In genomic region chr19:55504252-55504603, GRCh38 we compare ENCODE assay signal across 10 cellular contexts. TPM values are rescaled to one million over a fixed set of nuclear protein-coding genes. Genes with fewer than 3 reads are reported as not detected.
DNase-seq lines count a peak whose midpoint lies in the region; ATAC-seq, FAIRE-seq and TF ChIP-seq lines count a peak whose summit lies in the region.
"Had no signal": no experiment of that assay in that cellular context is flagged by ENCODE, and none has a peak within 500 bp of the region (broad histone marks: within the 10 kb centered on the region; RNA-seq: fewer than 3 reads in every experiment).

No MANE protein-coding gene starts in this region.

- H3K9me3 ChIP-seq in astrocyte (ENCODE audit: insufficient read depth, low read depth, low read length), result peaks cover 3% of the 10 kb centered on the region

- H3K4me2 ChIP-seq in astrocyte (ENCODE audit: low read length), result peak overlapping the region; percentile 76

- no peaks in the 10 kb centered on the region for H3K27me3 ChIP-seq in ACC112 (ENCODE audit: insufficient read depth, low read length)
- no peaks in the 10 kb centered on the region for H3K27me3 ChIP-seq in astrocyte (ENCODE audit: insufficient read depth, low read length)

- H3K4me3 ChIP-seq in ACC112 (ENCODE audit: low read depth, low read length), result peak overlapping the region; percentile 77
- H3K4me3 ChIP-seq in astrocyte (ENCODE audit: insufficient read depth, low read depth, low read length), result no peak overlapping the region

- H3K4me1 ChIP-seq in ACC112 (ENCODE audit: control insufficient read depth, insufficient read depth, low read length, unreplicated experiment) (no peaks in the 10 kb centered on the region), astrocyte (ENCODE audit: insufficient read depth, low read length) (peaks cover 3% of the 10 kb centered on the region)

- H3K4me3 Mint-ChIP-seq in HFFc6 (peak overlapping the region; percentile 82), astrocyte (ENCODE audit: unreplicated experiment) (no peak overlapping the region)
- H3K4me3 Mint-ChIP-seq in naive thymus-derived CD8-positive, alpha-beta T cell, result peak overlapping the region; percentile 62 to 89 (median 82)

- H3K9me3 Mint-ChIP-seq in HFFc6 (no peaks in the 10 kb centered on the region), astrocyte (ENCODE audit: unreplicated experiment) (peaks cover 3% of the 10 kb centered on the region)
- H3K9me3 Mint-ChIP-seq in naive thymus-derived CD8-positive, alpha-beta T cell, result no peaks in the 10 kb centered on the region

- H3K36me3 Mint-ChIP-seq in HFFc6 (ENCODE audit: low read depth) (peaks cover 36% of the 10 kb centered on the region), astrocyte (ENCODE audit: low read depth, unreplicated experiment) (peaks cover 32% of the 10 kb centered on the region)
- H3K36me3 Mint-ChIP-seq in naive thymus-derived CD8-positive, alpha-beta T cell, result no peaks in the 10 kb centered on the region

- no peak overlapping the region for H3K9ac ChIP-seq in astrocyte (ENCODE audit: low read length)

- H3K36me3 ChIP-seq in ACC112 (ENCODE audit: insufficient read depth, low read length) (no peaks in the 10 kb centered on the region), astrocyte (ENCODE audit: insufficient read depth, low read length) (no peaks in the 10 kb centered on the region)

- H4K20me1 ChIP-seq in astrocyte (ENCODE audit: insufficient read depth, low read length), result no peaks in the 10 kb centered on the region

- peaks cover 2% of the 10 kb centered on the region for H3K79me2 ChIP-seq in ACC112 (ENCODE audit: control insufficient read depth, insufficient read depth, low read length, unreplicated experiment)
- H3K79me2 ChIP-seq in astrocyte (ENCODE audit: insufficient read depth, low read length), result no peaks in the 10 kb centered on the region

- POLR2A ChIA-PET in naive thymus-derived CD8-positive, alpha-beta T cell (lab: Charles Lee), result interaction anchor here (0.8 to 1.9 kb wide), 15 partner anchors 17 to 363 kb away, joined by 3 to 16 read pairs (median 3); partner anchors contain the start of genes ISOC2, KMT5C, NAT14 and SYT5

- DNase-seq in HFFc6, result no peak
- DNase-seq in astrocyte (ENCODE audit: low read depth), result no peak
- no peak for DNase-seq in naive thymus-derived CD8-positive, alpha-beta T cell
- DNase-seq in NCI-H2107 (lab: John Stamatoyannopoulos, UW), result no peak
- no peak for DNase-seq in HT-29 (ENCODE audit: low spot score)
- no peak for DNase-seq in activated gamma-delta T cell (lab: John Stamatoyannopoulos, UW)

- no peak for FAIRE-seq in astrocyte (lab: Jason Lieb, UNC)

- H2AFZ ChIP-seq in ACC112 (ENCODE audit: low read length, unreplicated experiment) (no peak overlapping the region), astrocyte (ENCODE audit: low read depth, low read length) (peak overlapping the region; percentile 79)

- peaks cover 9% of the 10 kb centered on the region; the same call in 1 of the 2 replicates for H3K4me1 Mint-ChIP-seq in HFFc6 (ENCODE audit: low read depth)
- H3K4me1 Mint-ChIP-seq in astrocyte (ENCODE audit: low read depth, unreplicated experiment), result peaks cover 2% of the 10 kb centered on the region
- H3K4me1 Mint-ChIP-seq in naive thymus-derived CD8-positive, alpha-beta T cell, result peaks cover 11 to 15% (median 13%) of the 10 kb centered on the region in 4 donors

- peaks cover 8% of the 10 kb centered on the region for H3K27me3 Mint-ChIP-seq in HFFc6 (ENCODE audit: insufficient read depth)
- H3K27me3 Mint-ChIP-seq in astrocyte (ENCODE audit: low read depth, unreplicated experiment), result peaks cover 7% of the 10 kb centered on the region
- peaks cover 0 to 7% (median 1%) of the 10 kb centered on the region in 5 donors for H3K27me3 Mint-ChIP-seq in naive thymus-derived CD8-positive, alpha-beta T cell

- H3K27ac ChIP-seq in ACC112 (ENCODE audit: low read depth, low read length) (no peak overlapping the region), astrocyte (ENCODE audit: low read depth, low read length) (no peak overlapping the region)

- no peak for ATAC-seq in naive thymus-derived CD8-positive, alpha-beta T cell
- no peak for ATAC-seq in HG03521 (IDR thresholded peaks at IDR 0.05; ENCODE audit: unreplicated experiment)

- TF ChIP-seq CTCF in HFFc6 (IDR thresholded peaks at IDR 0.05) (peak; percentile 10), astrocyte (IDR thresholded peaks at IDR 0.05; ENCODE audit: insufficient read depth, low read depth, low read length) (no peak)

- H3K27ac Mint-ChIP-seq in HFFc6 (peak overlapping the region; percentile 78; the same call in 1 of the 2 replicates), astrocyte (ENCODE audit: unreplicated experiment) (no peak overlapping the region)
- peak overlapping the region in 4 of 10 donors; percentile 58 to 94 (median 84) for H3K27ac Mint-ChIP-seq in naive thymus-derived CD8-positive, alpha-beta T cell

RNA-seq across cellular contexts. Expression of gene SSC5D, which starts 16.0 kb away (rescaled TPM):
- total RNA-seq in HFFc6 (2021; fragmentation: NEBNext Ultra II Directional; extraction: Animal tissue kit (Norgen Biotek cat#: 25700)), result 10 to 100 TPM; 47.7 to 59.9 (median 51.9) TPM
- total RNA-seq in astrocyte, result 46.8 and 66.1 TPM in 2 replicates
- 1 to 10 TPM; 1.3 to 1.4 TPM for total RNA-seq in naive thymus-derived CD8-positive, alpha-beta T cell
- under 1 TPM in 2 of 3 donors, not detected in 1; 0.02 to 0.11 TPM for polyA plus RNA-seq in naive thymus-derived CD8-positive, alpha-beta T cell
- total RNA-seq in HT-29 (2014; rRNA removed; shearing (Covaris generic)), result 0.18 TPM in 1 of 2 replicates, not detected in the other

RNA-seq across cellular contexts. Expression of gene NAT14, which starts 19.2 kb away (rescaled TPM):
- 10 to 100 TPM; 53.3 to 72.0 (median 61.3) TPM for total RNA-seq in HFFc6 (2021; fragmentation: NEBNext Ultra II Directional; extraction: Animal tissue kit (Norgen Biotek cat#: 25700))
- total RNA-seq in astrocyte, result 68.7 and 71.2 TPM in 2 replicates
- total RNA-seq in naive thymus-derived CD8-positive, alpha-beta T cell, result 10 to 100 TPM in 1 of 2 experiments, 1 to 10 TPM in 1; 8.0 to 10.4 TPM
- polyA plus RNA-seq in naive thymus-derived CD8-positive, alpha-beta T cell, result 1 to 10 TPM; 4.1 to 8.8 (median 7.7) TPM
- 28.9 and 34.9 TPM in 2 replicates for total RNA-seq in HT-29 (2014; rRNA removed; shearing (Covaris generic))

RNA-seq across cellular contexts. Expression of gene ZNF628, which starts 27.8 kb away (rescaled TPM):
- total RNA-seq in HFFc6 (2021; fragmentation: NEBNext Ultra II Directional; extraction: Animal tissue kit (Norgen Biotek cat#: 25700)), result 10 to 100 TPM in 2 of 6 experiments, 1 to 10 TPM in 4; 8.6 to 11.3 (median 9.5) TPM
- 9.9 and 11.9 TPM in 2 replicates for total RNA-seq in astrocyte
- total RNA-seq in naive thymus-derived CD8-positive, alpha-beta T cell, result 10 to 100 TPM; 13.2 to 15.6 TPM
- polyA plus RNA-seq in naive thymus-derived CD8-positive, alpha-beta T cell, result under 1 TPM; 0.26 to 0.42 (median 0.32) TPM
- total RNA-seq in HT-29 (2014; rRNA removed; shearing (Covaris generic)), result 29.9 TPM in 2 replicates

RNA-seq across cellular contexts. Expression of gene SBK2, which starts 32.7 kb away (rescaled TPM):
- total RNA-seq in HFFc6 (2021; fragmentation: NEBNext Ultra II Directional; extraction: Animal tissue kit (Norgen Biotek cat#: 25700)), result not detected
- total RNA-seq in astrocyte, result 2.5 and 4.2 TPM in 2 replicates
- not detected for total RNA-seq in naive thymus-derived CD8-positive, alpha-beta T cell
- polyA plus RNA-seq in naive thymus-derived CD8-positive, alpha-beta T cell, result not detected
- not detected in 2 replicates for total RNA-seq in HT-29 (2014; rRNA removed; shearing (Covaris generic))
- total RNA-seq: dermis microvascular lymphatic vessel endothelial cell, left lobe of liver had no signal

RNA-seq across cellular contexts. Expression of gene C19orf85, which starts 39.7 kb away (rescaled TPM):
- not detected for total RNA-seq in HFFc6 (2021; fragmentation: NEBNext Ultra II Directional; extraction: Animal tissue kit (Norgen Biotek cat#: 25700))
- not detected in 2 replicates for total RNA-seq in astrocyte
- total RNA-seq in naive thymus-derived CD8-positive, alpha-beta T cell, result not detected
- not detected for polyA plus RNA-seq in naive thymus-derived CD8-positive, alpha-beta T cell
- total RNA-seq in HT-29 (2014; rRNA removed; shearing (Covaris generic)), result 0.41 and 0.83 TPM in 2 replicates
- total RNA-seq: dermis microvascular lymphatic vessel endothelial cell, left lobe of liver had no signal

Comparison
In these comparisons a context has a peak if more than half of its experiments do, and no peak if none do; other contexts are left out.
1. RNA of gene SSC5D, which starts 16.0 kb away (total RNA-seq): 47.7 to 59.9 TPM in HFFc6 and 46.8 to 66.1 TPM in astrocyte; 1.3 to 1.4 TPM in naive thymus-derived CD8-positive, alpha-beta T cell and 0.18 TPM in HT-29; every median in the first group is over 10 times any median in the second.